ENCODE assay signal across 19 cellular contexts in genomic region chr11:27599217-27599616, GRCh38.
DNase-seq lines count a peak whose midpoint lies in the region; ATAC-seq and TF ChIP-seq lines count a peak whose summit lies in the region.
"Had no signal": no experiment of that assay in that cellular context is flagged by ENCODE, and none has a peak within 500 bp of the region (broad histone marks: within the 10 kb centered on the region; RNA-seq: fewer than 3 reads in every experiment).

No MANE protein-coding gene starts in this region.

- no peak for TF ChIP-seq CTCF in epithelial cell of esophagus (IDR thresholded peaks at IDR 0.05; ENCODE audit: insufficient read depth, low read depth, low read length, missing control alignments)

- H3K27ac Mint-ChIP-seq in stimulated activated effector memory CD8-positive, alpha-beta T cell treated with anti-CD3 and anti-CD28 coated beads, Interleukin-12 subunit alpha, Interleukin-12 subunit beta, amount 100 ng/mL, for 72 hours, result no peak overlapping the region
- H3K27ac Mint-ChIP-seq: T-helper 2 cell treated with Interferon-gamma antibody and Interleukin-4, amounts not matched to agents 5 μg/mL and 100 μg/mL, for 36 hours had no signal

- H3K36me3 Mint-ChIP-seq in stimulated activated effector memory CD8-positive, alpha-beta T cell treated with anti-CD3 and anti-CD28 coated beads, Interleukin-12 subunit alpha, Interleukin-12 subunit beta, amount 100 ng/mL, for 72 hours, result no peaks in the 10 kb centered on the region

- peak; percentile 14 for DNase-seq in DMS53 (lab: John Stamatoyannopoulos, UW)
- no peak for DNase-seq in DMS53 treated with DMSO at 0.1 percent for 48 hours (lab: John Stamatoyannopoulos, UW; ENCODE audit: unreplicated experiment)
- DNase-seq in NCI-H69 (lab: John Stamatoyannopoulos, UW), result peak; percentile 42
- DNase-seq in epithelial cell of esophagus (ENCODE audit: low read depth), result peak; percentile 11
- no peak for DNase-seq in stimulated activated effector memory CD8-positive, alpha-beta T cell treated with anti-CD3 and anti-CD28 coated beads, Interleukin-12 subunit alpha, Interleukin-12 subunit beta, amount 100 ng/mL, for 72 hours (ENCODE audit: low spot score in 2 of 2)
- no peak for DNase-seq in NCI-H82 treated with DMSO at 0.1 percent for 48 hours (lab: John Stamatoyannopoulos, UW; ENCODE audit: unreplicated experiment)
- DNase-seq in UCSD-AML1 (lab: John Stamatoyannopoulos, UW; ENCODE audit: unreplicated experiment), result no peak
- no peak for DNase-seq in mesenteric fat pad (ENCODE audit: low spot score)
- DNase-seq: 8988T, C1 segment of cervical spinal cord, DMS79 treated with DMSO at 0.1 percent for 48 hours, Kasumi-1, NCI-H1417 treated with DMSO at 0.1 percent for 48 hours, NCI-H2029, NCI-H2227 treated with DMSO at 0.1 percent for 48 hours, NCI-H526 treated with DMSO at 0.1 percent for 48 hours, SHP77 treated with DMSO at 0.1 percent for 48 hours, SW 1271 had no signal

- H3K4me3 Mint-ChIP-seq in stimulated activated effector memory CD8-positive, alpha-beta T cell treated with anti-CD3 and anti-CD28 coated beads, Interleukin-12 subunit alpha, Interleukin-12 subunit beta, amount 100 ng/mL, for 72 hours, result no peak overlapping the region
- H3K4me3 Mint-ChIP-seq: T-helper 2 cell treated with Interferon-gamma antibody and Interleukin-4, amounts not matched to agents 5 μg/mL and 100 μg/mL, for 36 hours had no signal

- no peak overlapping the region for H3K4me3 ChIP-seq in epithelial cell of esophagus (ENCODE audit: low read length)

- no peaks in the 10 kb centered on the region for H3K9me3 Mint-ChIP-seq in stimulated activated effector memory CD8-positive, alpha-beta T cell treated with anti-CD3 and anti-CD28 coated beads, Interleukin-12 subunit alpha, Interleukin-12 subunit beta, amount 100 ng/mL, for 72 hours
- H3K9me3 Mint-ChIP-seq: T-helper 2 cell treated with Interferon-gamma antibody and Interleukin-4, amounts not matched to agents 5 μg/mL and 100 μg/mL, for 36 hours had no signal

- ATAC-seq in stimulated activated effector memory CD8-positive, alpha-beta T cell treated with anti-CD3 and anti-CD28 coated beads, Interleukin-12 subunit alpha, Interleukin-12 subunit beta, amount 100 ng/mL, for 72 hours, result peak; percentile 52

- H3K4me1 Mint-ChIP-seq in stimulated activated effector memory CD8-positive, alpha-beta T cell treated with anti-CD3 and anti-CD28 coated beads, Interleukin-12 subunit alpha, Interleukin-12 subunit beta, amount 100 ng/mL, for 72 hours, result no peaks in the 10 kb centered on the region

Comparison
In these comparisons a context has a peak if more than half of its experiments do, and no peak if none do; other contexts are left out.
1. DNase-seq: peak in DMS53 (single experiment), NCI-H69 (single experiment) and epithelial cell of esophagus (single experiment); none in DMS53 treated with DMSO at 0.1 percent for 48 hours (single experiment), stimulated activated effector memory CD8-positive, alpha-beta T cell treated with anti-CD3 and anti-CD28 coated beads, Interleukin-12 subunit alpha, Interleukin-12 subunit beta, amount 100 ng/mL, for 72 hours (0 of 2), NCI-H82 treated with DMSO at 0.1 percent for 48 hours (single experiment), UCSD-AML1 (single experiment) and mesenteric fat pad (single experiment).